ENCODE assay signal across 18 cellular contexts in the genomic region with DNA sequence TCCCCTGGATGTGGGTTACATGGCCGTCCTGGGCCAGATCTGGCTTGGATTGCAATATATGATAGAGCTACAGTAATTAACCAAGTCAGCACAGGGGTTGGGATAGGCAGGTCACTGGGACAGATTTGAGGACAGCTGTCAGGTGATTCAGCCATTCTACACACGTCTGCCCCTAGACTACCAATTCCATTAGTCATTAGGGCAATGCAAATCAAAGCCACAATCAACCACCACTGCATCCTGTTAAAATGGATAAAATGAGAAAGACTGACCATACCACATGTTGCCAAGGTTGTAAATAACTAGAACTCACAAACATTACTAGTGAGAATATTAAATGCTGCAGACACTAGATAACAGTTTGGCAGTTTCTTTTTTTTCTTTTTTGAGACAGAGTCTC. TPM values are rescaled to one million over a fixed set of nuclear protein-coding genes. Genes with fewer than 3 reads are reported as not detected.
DNase-seq lines count a peak whose midpoint lies in the region; ATAC-seq, FAIRE-seq and TF ChIP-seq lines count a peak whose summit lies in the region.
"Had no signal": no experiment of that assay in that cellular context is flagged by ENCODE, and none has a peak within 500 bp of the region (broad histone marks: within the 10 kb centered on the region; RNA-seq: fewer than 3 reads in every experiment).

No MANE protein-coding gene starts in this region.

- H3K36me3 ChIP-seq in BJ (ENCODE audit: control insufficient read depth, insufficient read depth, low read length) (peaks cover 3% of the 10 kb centered on the region; the same call in 1 of the 2 replicates), astrocyte (ENCODE audit: insufficient read depth, low read length) (no peaks in the 10 kb centered on the region)
- H3K36me3 ChIP-seq: vagina had no signal

- peaks cover 3% of the 10 kb centered on the region for H3K4me1 Mint-ChIP-seq in astrocyte (ENCODE audit: low read depth, unreplicated experiment)

- FAIRE-seq in astrocyte (lab: Jason Lieb, UNC) = peak; percentile 50

- no peaks in the 10 kb centered on the region for H3K9me3 Mint-ChIP-seq in astrocyte (ENCODE audit: unreplicated experiment)
- H3K9me3 Mint-ChIP-seq: activated T-cell treated with anti-CD3 and anti-CD28 coated beads, Interleukin-2, amount 50 U/mL, for 24 hours had no signal

- POLR2A ChIA-PET in BJ (lab: Charles Lee) = no interaction called here

- peaks cover 3% of the 10 kb centered on the region for H4K20me1 ChIP-seq in astrocyte (ENCODE audit: insufficient read depth, low read length)

- ATAC-seq in HG03354 (IDR thresholded peaks at IDR 0.05; ENCODE audit: poor library complexity, severe bottlenecking, unreplicated experiment) = peak; percentile 48
- no peak for ATAC-seq in GM18511 (IDR thresholded peaks at IDR 0.05; ENCODE audit: unreplicated experiment)
- ATAC-seq: body of pancreas, HCT116 had no signal

- H3K27ac ChIP-seq in astrocyte (ENCODE audit: low read depth, low read length) = peak overlapping the region; percentile 17
- H3K27ac ChIP-seq: body of pancreas, vagina had no signal

- H3K27me3 ChIP-seq in BJ (ENCODE audit: control insufficient read depth, insufficient read depth, low read length) (no peaks in the 10 kb centered on the region), astrocyte (ENCODE audit: insufficient read depth, low read length) (no peaks in the 10 kb centered on the region)
- H3K27me3 ChIP-seq: BE2C, body of pancreas, vagina had no signal

- H3K27me3 Mint-ChIP-seq in astrocyte (ENCODE audit: low read depth, unreplicated experiment) = no peaks in the 10 kb centered on the region
- H3K27me3 Mint-ChIP-seq: activated T-cell treated with anti-CD3 and anti-CD28 coated beads, Interleukin-2, amount 50 U/mL, for 24 hours had no signal

- CTCF ChIA-PET in BJ (lab: Yijun Ruan, JAX) = no interaction called here

- H3K79me2 ChIP-seq in astrocyte (ENCODE audit: insufficient read depth, low read length) = no peaks in the 10 kb centered on the region

- TF ChIP-seq CTCF in BJ (IDR thresholded peaks at IDR 0.05; ENCODE audit: insufficient read depth, low read depth, low read length) (no peak), astrocyte (IDR thresholded peaks at IDR 0.05; ENCODE audit: insufficient read depth, low read depth, low read length) (no peak)

- H3K36me3 Mint-ChIP-seq in astrocyte (ENCODE audit: low read depth, unreplicated experiment) = peaks cover 4% of the 10 kb centered on the region

- H3K4me1 ChIP-seq in astrocyte (ENCODE audit: insufficient read depth, low read length) = peaks cover 12% of the 10 kb centered on the region
- H3K4me1 ChIP-seq: BE2C, body of pancreas, vagina had no signal

- DNase-seq in BJ (ENCODE audit: low read depth) (peak; percentile 55), astrocyte (ENCODE audit: low read depth) (peak; percentile 79), kidney tubule cell (ENCODE audit: low spot score) (peak; percentile 83), D341Med (ENCODE audit: low spot score) (no peak), ureter (ENCODE audit: low spot score) (no peak), putamen (ENCODE audit: low spot score) (no peak)
- DNase-seq: activated CD4-positive, CD25-positive, alpha-beta regulatory T cell treated with anti-CD3 and anti-CD28 coated beads, Interleukin-2, amount 50 U/mL, for 72 hours; activated T-cell treated with anti-CD3 and anti-CD28 coated beads, Interleukin-2, amount 50 U/mL, for 24 hours; BE2C; body of pancreas; DND-41; islet precursor cell; stimulated activated CD4-positive, alpha-beta T cell treated with anti-CD3 and anti-CD28 coated beads, Interleukin-1b, Interleukin-23, amount 100 ng/mL, for 48 hours; stimulated activated CD8-positive, alpha-beta memory T cell treated with anti-CD3 and anti-CD28 coated beads, Interleukin-4, amount 100 ng/mL, for 48 hours had no signal

- no peak overlapping the region for H3K27ac Mint-ChIP-seq in astrocyte (ENCODE audit: unreplicated experiment)
- H3K27ac Mint-ChIP-seq: activated T-cell treated with anti-CD3 and anti-CD28 coated beads, Interleukin-2, amount 50 U/mL, for 24 hours had no signal

- H3K4me2 ChIP-seq in astrocyte (ENCODE audit: low read length) = no peak overlapping the region

- H3K4me3 ChIP-seq in BJ (ENCODE audit: low read depth, low read length) = no peak overlapping the region
- no peak overlapping the region for H3K4me3 ChIP-seq in astrocyte (ENCODE audit: insufficient read depth, low read depth, low read length)
- H3K4me3 ChIP-seq: body of pancreas, vagina had no signal

- no peak overlapping the region for H3K9ac ChIP-seq in astrocyte (ENCODE audit: low read length)

- H2AFZ ChIP-seq in astrocyte (ENCODE audit: low read depth, low read length) = no peak overlapping the region

- no peak overlapping the region for H3K4me3 Mint-ChIP-seq in astrocyte (ENCODE audit: unreplicated experiment)
- H3K4me3 Mint-ChIP-seq: activated T-cell treated with anti-CD3 and anti-CD28 coated beads, Interleukin-2, amount 50 U/mL, for 24 hours had no signal

- H3K9me3 ChIP-seq in astrocyte (ENCODE audit: insufficient read depth, low read depth, low read length) = no peaks in the 10 kb centered on the region
- H3K9me3 ChIP-seq: BE2C, body of pancreas, vagina had no signal

RNA-seq across cellular contexts. Expression of a gene that starts 16.0 kb away (rescaled TPM):
- polyA plus RNA-seq in BJ (2011; rRNA removed) = 2.5 and 4.1 TPM in 2 replicates
- polyA minus RNA-seq in BJ (2011; rRNA and poly(A)+ RNA removed) = 5.2 and 5.4 TPM in 2 replicates
- total RNA-seq in astrocyte (3.1 and 3.2 TPM in 2 replicates), ureter (2.2 TPM)

RNA-seq across cellular contexts. Expression of a gene that starts 16.3 kb away (rescaled TPM):
- polyA plus RNA-seq in BJ (2011; rRNA removed) = 8.2 and 11.0 TPM in 2 replicates
- 12.1 and 16.4 TPM in 2 replicates for polyA minus RNA-seq in BJ (2011; rRNA and poly(A)+ RNA removed)
- total RNA-seq in astrocyte (19.9 and 23.4 TPM in 2 replicates), ureter (28.5 TPM)

RNA-seq across cellular contexts. Expression of a gene that starts 21.5 kb away (rescaled TPM):
- polyA plus RNA-seq in BJ (2011; rRNA removed) = 15.8 and 22.7 TPM in 2 replicates
- 3.5 and 4.5 TPM in 2 replicates for polyA minus RNA-seq in BJ (2011; rRNA and poly(A)+ RNA removed)
- total RNA-seq in astrocyte (13.5 and 16.8 TPM in 2 replicates), ureter (22.8 TPM)

RNA-seq across cellular contexts. Expression of a gene that starts 22.2 kb away (rescaled TPM):
- polyA plus RNA-seq in BJ (2011; rRNA removed) = 31.5 and 31.6 TPM in 2 replicates
- 47.5 and 48.1 TPM in 2 replicates for polyA minus RNA-seq in BJ (2011; rRNA and poly(A)+ RNA removed)
- 84.2 and 86.7 TPM in 2 replicates for total RNA-seq in astrocyte
- total RNA-seq in ureter = 97.6 TPM

Comparison
In these comparisons a context has a peak if more than half of its experiments do, and no peak if none do; other contexts are left out.
1. DNase-seq: peak in BJ (single experiment), astrocyte (single experiment) and kidney tubule cell (single experiment); none in D341Med (single experiment), ureter (single experiment) and putamen (single experiment).